15 cellular contexts compared by ENCODE assay signal in the genomic region with DNA sequence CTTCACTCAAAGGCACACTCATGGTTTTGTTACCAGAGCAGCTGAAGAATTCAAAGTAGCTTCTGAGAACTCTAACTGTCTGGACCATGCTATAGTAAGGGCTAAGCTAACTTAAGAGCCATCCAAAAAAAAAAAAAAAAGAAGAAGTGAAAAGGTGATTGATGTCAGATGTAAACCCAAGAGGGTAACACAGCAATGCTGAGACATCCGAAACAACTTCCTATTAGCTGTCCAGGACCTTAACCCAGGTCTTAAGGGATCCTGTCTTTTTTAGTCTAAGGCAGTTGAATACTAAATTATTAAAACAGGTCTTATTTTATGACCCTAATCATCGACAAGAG.
"Had no signal": no experiment of that assay in that cellular context is flagged by ENCODE, and none has a peak within 500 bp of the region (broad histone marks: within the 10 kb centered on the region; RNA-seq: fewer than 3 reads in every experiment).

No MANE protein-coding gene starts in this region.

- H3K27ac ChIP-seq: hepatocyte, tibial artery had no signal

- H3K36me3 ChIP-seq: tibial artery had no signal

- H3K4me1 ChIP-seq: tibial artery had no signal

- H3K4me3 ChIP-seq: hepatocyte, mucosa of descending colon, tibial artery had no signal

- H3K4me2 ChIP-seq: hepatocyte had no signal

- H3K27me3 ChIP-seq: hepatocyte had no signal

- FAIRE-seq: urothelium cell line had no signal

- H3K9me3 ChIP-seq: mucosa of descending colon, tibial artery had no signal

- DNase-seq: activated B cell treated with CpG ODN at 0.5 μM for 24 hours; activated CD4-positive, alpha-beta T cell treated with anti-CD3 and anti-CD28 coated beads for 48 hours; activated CD8-positive, alpha-beta T cell treated with anti-CD3 and anti-CD28 coated beads for 36 hours; activated naive CD4-positive, alpha-beta T cell; activated naive CD8-positive, alpha-beta T cell treated with anti-CD3 and anti-CD28 coated beads for 36 hours; activated T-cell treated with anti-CD3 and anti-CD28 coated beads, Interleukin-2, amount 50 U/mL, for 1 hour; amniotic stem cell; effector memory CD8-positive, alpha-beta T cell; mucosa of descending colon; naive B cell; stimulated activated naive CD4-positive, alpha-beta T cell treated with Interleukin-2 at 50 U/mL for 16 hours; tibial artery had no signal

- ATAC-seq: activated CD8-positive, alpha-beta T cell treated with anti-CD3 and anti-CD28 coated beads for 36 hours; activated T-helper 17 cell treated with anti-CD3 and anti-CD28 coated beads, Interleukin-2, amount 50 U/mL, for 72 hours; effector memory CD8-positive, alpha-beta T cell; mucosa of descending colon had no signal
